11 cellular contexts compared by ENCODE assay signal in genomic region chr1:208036177-208036808, GRCh38.
DNase-seq lines count a peak whose midpoint lies in the region; ATAC-seq, FAIRE-seq and TF ChIP-seq lines count a peak whose summit lies in the region.
"Had no signal": no experiment of that assay in that cellular context is flagged by ENCODE, and none has a peak within 500 bp of the region (broad histone marks: within the 10 kb centered on the region; RNA-seq: fewer than 3 reads in every experiment).

No MANE protein-coding gene starts in this region.

- H3K23ac ChIP-seq in H1 (ENCODE audit: insufficient read length) (no peak overlapping the region), trophoblast cell (ENCODE audit: low read length) (no peak overlapping the region)

- H3K23me2 ChIP-seq in H1 (ENCODE audit: low read depth, low read length) = no peaks in the 10 kb centered on the region

- H3K4me3 ChIP-seq in NB4 (ENCODE audit: low read depth, low read length) = no peak overlapping the region
- no peak overlapping the region for H3K4me3 ChIP-seq in H1 (ENCODE audit: extremely low read depth in 1 of 4, insufficient read depth in 2 of 4, low read depth in 3 of 4, low read length in 4 of 4)
- H3K4me3 ChIP-seq in trophoblast cell (ENCODE audit: low read depth, low read length) = no peak overlapping the region
- H3K4me3 ChIP-seq: left lung, uterus had no signal

- no peak overlapping the region for H3K56ac ChIP-seq in H1 (replicated peaks; ENCODE audit: insufficient read length, low read depth, low read length)

- 59% methylated on average over 7 of the region's 7 CpGs; no CpG with 5 or more reads in 1 of the 2 experiments for WGBS in H1 (ENCODE audit: extremely low coverage in 1 of 2, insufficient coverage in 1 of 2, insufficient read length in 1 of 2, insufficient replicate concordance in 2 of 2, low coverage in 1 of 2, low lambda C conversion rate in 2 of 2, missing lambda C conversion rate in 1 of 2), 2 experiments
- WGBS in trophoblast cell (ENCODE audit: extremely low coverage, insufficient coverage, insufficient read length) = no CpG with 5 or more reads among the region's 7 CpGs

- H4K20me1 ChIP-seq in H1 (replicated peaks in 1 of 2; ENCODE audit: control insufficient read depth in 1 of 2, insufficient read depth in 2 of 2, low read length in 2 of 2) = no peaks in the 10 kb centered on the region

- H3K27me3 ChIP-seq in H1 (replicated peaks in 1 of 4; ENCODE audit: control insufficient read depth in 3 of 4, extremely low read depth in 1 of 4, insufficient read depth in 3 of 4, low read length in 3 of 4) = no peaks in the 10 kb centered on the region
- H3K27me3 ChIP-seq in trophoblast cell (ENCODE audit: insufficient read depth, low read length) = no peaks in the 10 kb centered on the region
- H3K27me3 ChIP-seq: left lung, uterus had no signal

- H2AFZ ChIP-seq in H1 (ENCODE audit: low read length) (no peak overlapping the region), trophoblast cell (ENCODE audit: insufficient read depth, low read length, poor library complexity) (no peak overlapping the region)

- H2BK20ac ChIP-seq in H1 (ENCODE audit: low read length) = no peak overlapping the region

- peak; percentile 20 for DNase-seq in NCI-H1092 treated with DMSO at 0.1 percent for 48 hours (lab: John Stamatoyannopoulos, UW)
- no peak for DNase-seq in NCI-H1092 (lab: John Stamatoyannopoulos, UW)
- peak; percentile 26 for DNase-seq in NB4 (ENCODE audit: low read depth)
- no peak for DNase-seq in H1 (ENCODE audit: low read depth in 1 of 2, low spot score in 2 of 2)
- peak; percentile 36 to 64 for DNase-seq in trophoblast cell
- no peak for DNase-seq in inferior parietal cortex (ENCODE audit: extremely low spot score)
- DNase-seq: left lung, uterus had no signal

- H3K4ac ChIP-seq in H1 (replicated peaks; ENCODE audit: insufficient read length, low read depth, low read length) = no peak overlapping the region
- H3K4ac ChIP-seq in trophoblast cell (ENCODE audit: low read depth, low read length) = no peak overlapping the region

- TF ChIP-seq POLR2A in NB4 (IDR thresholded peaks at IDR 0.05; ENCODE audit: extremely low read depth, insufficient read length) = no peak
- no peak for TF ChIP-seq POLR2A in H1 (IDR thresholded peaks at IDR 0.05; ENCODE audit: control extremely low read depth in 1 of 2, low read depth in 2 of 2, low read length in 2 of 2)

- no peaks in the 10 kb centered on the region for H3K36me3 ChIP-seq in H1 (ENCODE audit: control insufficient read depth in 2 of 4, insufficient read depth in 4 of 4, low read length in 3 of 4)
- H3K36me3 ChIP-seq in trophoblast cell (ENCODE audit: control insufficient read depth in 1 of 2, insufficient read depth in 2 of 2, low read length in 2 of 2) = peaks cover 59 to 78% of the 10 kb centered on the region in 2 experiments
- H3K36me3 ChIP-seq: uterus had no signal

- TF ChIP-seq CTCF in NB4 (IDR thresholded peaks at IDR 0.05; ENCODE audit: low read depth, low read length) = no peak
- TF ChIP-seq CTCF in H1 (IDR thresholded peaks at IDR 0.05; ENCODE audit: control extremely low read depth in 1 of 3, insufficient read depth in 1 of 3, low read depth in 1 of 3, low read length in 3 of 3) = peak; percentile 34 to 69 (median 55)

- no peak overlapping the region for H4K12ac ChIP-seq in trophoblast cell (ENCODE audit: low read depth, low read length)

- H4K91ac ChIP-seq in H1 (replicated peaks; ENCODE audit: insufficient read length, low read length) (no peak overlapping the region), trophoblast cell (ENCODE audit: low read depth, low read length) (no peak overlapping the region)

- no peak for TF ChIP-seq EP300 in H1 (IDR thresholded peaks at IDR 0.05; ENCODE audit: borderline replicate concordance in 1 of 2, low read depth in 2 of 2, low read length in 2 of 2)

- H3K18ac ChIP-seq in H1 (ENCODE audit: extremely low read depth, low read length) = no peak overlapping the region
- no peak overlapping the region for H3K18ac ChIP-seq in trophoblast cell (ENCODE audit: low read length)

- no peak overlapping the region for H2BK120ac ChIP-seq in H1 (replicated peaks; ENCODE audit: low read depth, low read length)
- no peak overlapping the region for H2BK120ac ChIP-seq in trophoblast cell (ENCODE audit: insufficient read depth, low read length, poor library complexity)

- no peak overlapping the region for H3K14ac ChIP-seq in H1 (ENCODE audit: insufficient read length)
- no peak overlapping the region for H3K14ac ChIP-seq in trophoblast cell (ENCODE audit: low read length)

- no peaks in the 10 kb centered on the region for H3K9me3 ChIP-seq in H1 (ENCODE audit: insufficient read depth in 2 of 2, low read depth in 1 of 2, low read length in 1 of 2)
- no peaks in the 10 kb centered on the region for H3K9me3 ChIP-seq in trophoblast cell (ENCODE audit: insufficient read depth, low read depth, low read length)
- H3K9me3 ChIP-seq: left lung, uterus had no signal

- H3K79me1 ChIP-seq in H1 (ENCODE audit: low read depth, low read length) (no peaks in the 10 kb centered on the region), trophoblast cell (ENCODE audit: low read length) (no peaks in the 10 kb centered on the region)

- CTCF ChIA-PET in H1 (lab: Charles Lee; ENCODE audit: partially characterized antibody) = interaction anchor here (0.6 to 11.2 kb wide), 20 partner anchors 10 to 1477 kb away, joined by 3 to 97 read pairs (median 4); partner anchors contain the start of gene PLXNA2

- H2BK5ac ChIP-seq in H1 (ENCODE audit: low read depth, low read length) (no peak overlapping the region), trophoblast cell (ENCODE audit: low read depth, low read length, poor library complexity) (no peak overlapping the region)

- H3K79me2 ChIP-seq in H1 (ENCODE audit: control insufficient read depth in 1 of 2, insufficient read depth in 2 of 2, low read length in 2 of 2) = no peaks in the 10 kb centered on the region
- no peaks in the 10 kb centered on the region for H3K79me2 ChIP-seq in trophoblast cell (ENCODE audit: control insufficient read depth, insufficient read depth, low read length, poor library complexity)

- H3K4me2 ChIP-seq in H1 (ENCODE audit: insufficient read depth in 1 of 2, low read depth in 2 of 2, low read length in 2 of 2) = no peak overlapping the region
- no peak overlapping the region for H3K4me2 ChIP-seq in trophoblast cell (ENCODE audit: low read length)

- H3K27ac ChIP-seq in H1 (ENCODE audit: low read depth, low read length) (no peak overlapping the region), trophoblast cell (ENCODE audit: low read depth, low read length) (no peak overlapping the region)
- H3K27ac ChIP-seq: left lung, uterus had no signal

- H2BK12ac ChIP-seq in H1 (ENCODE audit: low read depth, low read length) (no peak overlapping the region), trophoblast cell (ENCODE audit: low read length) (no peak overlapping the region)

- POLR2A ChIA-PET in H1 (lab: Charles Lee; ENCODE audit: partially characterized antibody) = no interaction called here

- H3K4me1 ChIP-seq in H1 (replicated peaks in 1 of 4; ENCODE audit: control insufficient read depth in 3 of 4, insufficient read depth in 4 of 4, low read length in 3 of 4) (peaks cover 0 to 3% (median 0%) of the 10 kb centered on the region in 4 experiments; a peak in 1 of 7 replicates), trophoblast cell (ENCODE audit: control insufficient read depth in 1 of 2, insufficient read depth in 2 of 2, low read length in 2 of 2) (peaks cover 6 to 7% of the 10 kb centered on the region in 2 experiments)
- H3K4me1 ChIP-seq: left lung, uterus had no signal

- H2AK5ac ChIP-seq in H1 (ENCODE audit: low read depth, low read length) (no peak overlapping the region), trophoblast cell (ENCODE audit: low read length) (no peak overlapping the region)

- H4K8ac ChIP-seq in H1 (ENCODE audit: extremely low read depth, insufficient read depth, low read length) (no peak overlapping the region), trophoblast cell (ENCODE audit: low read depth, low read length) (no peak overlapping the region)

- H4K5ac ChIP-seq in H1 (ENCODE audit: insufficient read length, low read depth, low read length) = no peak overlapping the region

- H3K9ac ChIP-seq in H1 (replicated peaks in 1 of 4; ENCODE audit: extremely low read depth in 1 of 4, low read depth in 3 of 4, low read length in 3 of 4) = no peak overlapping the region
- H3K9ac ChIP-seq in trophoblast cell (ENCODE audit: low read length) = no peak overlapping the region

- peak; percentile 78 for FAIRE-seq in H1 (lab: Jason Lieb, UNC)
- FAIRE-seq: astrocyte had no signal

- peak; percentile 60 to 68 for TF ChIP-seq RAD21 in H1 (IDR thresholded peaks at IDR 0.05 in 1 of 2, conservative IDR thresholded peaks at IDR 0.05 in 1 of 2; ENCODE audit: low read depth in 2 of 2, low read length in 2 of 2)

- ATAC-seq in GM19455 (IDR thresholded peaks at IDR 0.05; ENCODE audit: unreplicated experiment) (no peak), HG03442 (IDR thresholded peaks at IDR 0.05; ENCODE audit: unreplicated experiment) (no peak)
- ATAC-seq: left lung had no signal

- no peak overlapping the region for H2BK15ac ChIP-seq in H1 (ENCODE audit: low read length)

TF ChIP-seq in H1, 55 proteins besides CTCF, POLR2A, EP300 and RAD21:
- TF ChIP-seq ATF3 (IDR thresholded peaks at IDR 0.05; ENCODE audit: insufficient read depth, low read depth, low read length) (no peak), TAF7 (optimal IDR thresholded peaks at IDR 0.05; ENCODE audit: borderline replicate concordance, low read depth, low read length) (no peak), JUN (IDR thresholded peaks at IDR 0.05; ENCODE audit: low read depth, low read length) (no peak), NRF1 (IDR thresholded peaks at IDR 0.05; ENCODE audit: low read depth, low read length) (no peak), SP1 (IDR thresholded peaks at IDR 0.05; ENCODE audit: low read depth, low read length) (no peak)

Comparison
In these comparisons a context has a peak if more than half of its experiments do, and no peak if none do; other contexts are left out.
1. DNase-seq: peak in NCI-H1092 treated with DMSO at 0.1 percent for 48 hours (single experiment), NB4 (single experiment) and trophoblast cell (2 of 2); none in NCI-H1092 (single experiment), H1 (0 of 2) and inferior parietal cortex (single experiment).